1 cellular context compared by ENCODE assay signal in the genomic region with DNA sequence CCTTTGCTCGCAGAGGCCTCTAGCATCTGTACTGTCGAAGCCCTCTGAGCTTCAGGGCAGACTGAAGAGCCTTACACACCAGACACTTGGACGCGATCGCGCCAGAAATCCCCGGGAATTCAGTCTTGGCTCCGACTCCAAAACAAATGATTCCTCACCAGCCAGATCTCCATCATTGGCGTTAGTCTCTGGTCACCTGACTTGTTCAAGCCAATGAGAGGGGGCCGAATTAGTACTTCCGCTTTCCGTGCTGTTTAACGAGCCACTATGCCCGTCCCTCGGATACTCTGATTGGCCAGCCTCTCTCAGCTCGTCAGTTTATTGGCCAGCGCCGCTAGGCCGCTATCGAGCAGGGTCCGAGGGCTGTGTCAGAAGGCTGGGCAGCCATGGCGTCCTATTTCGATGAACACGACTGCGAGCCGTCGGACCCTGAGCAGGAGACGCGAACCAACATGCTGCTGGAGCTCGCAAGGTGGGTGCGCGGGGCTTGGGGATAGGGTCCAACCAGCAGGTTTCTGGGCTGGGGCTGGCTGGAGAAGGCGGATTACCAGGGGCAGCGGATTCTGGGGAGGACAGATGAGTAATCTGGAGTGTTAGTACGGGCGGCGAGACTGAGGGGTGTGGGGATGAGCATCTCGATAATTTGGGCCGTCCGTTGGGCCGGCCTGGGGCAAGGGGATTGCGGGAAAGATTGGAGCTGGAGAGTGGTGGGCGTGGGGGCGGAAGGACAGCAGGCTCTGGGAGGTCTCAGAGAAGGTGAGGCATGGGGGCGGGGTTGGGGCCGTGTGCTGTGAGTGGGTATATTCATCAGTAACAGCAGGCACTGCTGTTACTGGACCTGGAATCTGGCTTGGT.
TF ChIP-seq lines count a peak whose summit lies in the region.

A gene with protein sequence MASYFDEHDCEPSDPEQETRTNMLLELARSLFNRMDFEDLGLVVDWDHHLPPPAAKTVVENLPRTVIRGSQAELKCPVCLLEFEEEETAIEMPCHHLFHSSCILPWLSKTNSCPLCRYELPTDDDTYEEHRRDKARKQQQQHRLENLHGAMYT (plus strand): TSS at position 368 of the 855 bp plus-strand sequence. CDS start 19 bp downstream, at position 387.

TF ChIP-seq in GM12878, 131 proteins besides CTCF, POLR2A, EP300 and RAD21 (continued from another document and continues in another):
- TF ChIP-seq, protein P1, sequence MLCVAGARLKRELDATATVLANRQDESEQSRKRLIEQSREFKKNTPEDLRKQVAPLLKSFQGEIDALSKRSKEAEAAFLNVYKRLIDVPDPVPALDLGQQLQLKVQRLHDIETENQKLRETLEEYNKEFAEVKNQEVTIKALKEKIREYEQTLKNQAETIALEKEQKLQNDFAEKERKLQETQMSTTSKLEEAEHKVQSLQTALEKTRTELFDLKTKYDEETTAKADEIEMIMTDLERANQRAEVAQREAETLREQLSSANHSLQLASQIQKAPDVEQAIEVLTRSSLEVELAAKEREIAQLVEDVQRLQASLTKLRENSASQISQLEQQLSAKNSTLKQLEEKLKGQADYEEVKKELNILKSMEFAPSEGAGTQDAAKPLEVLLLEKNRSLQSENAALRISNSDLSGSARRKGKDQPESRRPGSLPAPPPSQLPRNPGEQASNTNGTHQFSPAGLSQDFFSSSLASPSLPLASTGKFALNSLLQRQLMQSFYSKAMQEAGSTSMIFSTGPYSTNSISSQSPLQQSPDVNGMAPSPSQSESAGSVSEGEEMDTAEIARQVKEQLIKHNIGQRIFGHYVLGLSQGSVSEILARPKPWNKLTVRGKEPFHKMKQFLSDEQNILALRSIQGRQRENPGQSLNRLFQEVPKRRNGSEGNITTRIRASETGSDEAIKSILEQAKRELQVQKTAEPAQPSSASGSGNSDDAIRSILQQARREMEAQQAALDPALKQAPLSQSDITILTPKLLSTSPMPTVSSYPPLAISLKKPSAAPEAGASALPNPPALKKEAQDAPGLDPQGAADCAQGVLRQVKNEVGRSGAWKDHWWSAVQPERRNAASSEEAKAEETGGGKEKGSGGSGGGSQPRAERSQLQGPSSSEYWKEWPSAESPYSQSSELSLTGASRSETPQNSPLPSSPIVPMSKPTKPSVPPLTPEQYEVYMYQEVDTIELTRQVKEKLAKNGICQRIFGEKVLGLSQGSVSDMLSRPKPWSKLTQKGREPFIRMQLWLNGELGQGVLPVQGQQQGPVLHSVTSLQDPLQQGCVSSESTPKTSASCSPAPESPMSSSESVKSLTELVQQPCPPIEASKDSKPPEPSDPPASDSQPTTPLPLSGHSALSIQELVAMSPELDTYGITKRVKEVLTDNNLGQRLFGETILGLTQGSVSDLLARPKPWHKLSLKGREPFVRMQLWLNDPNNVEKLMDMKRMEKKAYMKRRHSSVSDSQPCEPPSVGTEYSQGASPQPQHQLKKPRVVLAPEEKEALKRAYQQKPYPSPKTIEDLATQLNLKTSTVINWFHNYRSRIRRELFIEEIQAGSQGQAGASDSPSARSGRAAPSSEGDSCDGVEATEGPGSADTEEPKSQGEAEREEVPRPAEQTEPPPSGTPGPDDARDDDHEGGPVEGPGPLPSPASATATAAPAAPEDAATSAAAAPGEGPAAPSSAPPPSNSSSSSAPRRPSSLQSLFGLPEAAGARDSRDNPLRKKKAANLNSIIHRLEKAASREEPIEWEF (IDR thresholded peaks at IDR 0.05; ENCODE audit: insufficient replicate concordance, low read depth, low read length): no peak
- TF ChIP-seq ESRRA (IDR thresholded peaks at IDR 0.05; ENCODE audit: low read length) (no peak), MTA2 (IDR thresholded peaks at IDR 0.05; ENCODE audit: low read depth) (no peak), RELA (IDR thresholded peaks at IDR 0.05; ENCODE audit: borderline replicate concordance, partially characterized antibody) (peak; percentile 32), ZNF207 (IDR thresholded peaks at IDR 0.05; ENCODE audit: borderline replicate concordance) (no peak), WRNIP1 (IDR thresholded peaks at IDR 0.05; ENCODE audit: borderline replicate concordance, low read depth, low read length) (no peak), RBBP5 (conservative IDR thresholded peaks at IDR 0.05) (no peak), EZH2 (IDR thresholded peaks at IDR 0.05; ENCODE audit: borderline replicate concordance, control insufficient read depth, low read depth, low read length) (no peak), POLR2AphosphoS5 (IDR thresholded peaks at IDR 0.05; ENCODE audit: low read length) (peak; percentile 94), SMAD1 (IDR thresholded peaks at IDR 0.05; ENCODE audit: low read depth, partially characterized antibody) (no peak), ZNF24 (IDR thresholded peaks at IDR 0.05) (no peak), ATF7 (IDR thresholded peaks at IDR 0.05; ENCODE audit: low read depth) (no peak; the same call in 1 of the 2 replicates), PRDM15 (CRISPR knock-in tag; IDR thresholded peaks at IDR 0.05) (no peak), NFIC (IDR thresholded peaks at IDR 0.05; ENCODE audit: low read depth, low read length) (no peak), SMAD5 (IDR thresholded peaks at IDR 0.05; ENCODE audit: low read depth) (0 out of 2 replicates have a peak, but pooled peaks have one; percentile 48), POU2F2 (IDR thresholded peaks at IDR 0.05; ENCODE audit: borderline replicate concordance, low read depth, low read length) (no peak; the same call in 2 of the 3 replicates), SIN3A (IDR thresholded peaks at IDR 0.05; ENCODE audit: low read depth, low read length) (peak; percentile 82), TCF3 (IDR thresholded peaks at IDR 0.05; ENCODE audit: borderline replicate concordance, insufficient read depth, low read depth, low read length) (no peak), PML (IDR thresholded peaks at IDR 0.05; ENCODE audit: low read length) (peak; percentile 88), SP1 (IDR thresholded peaks at IDR 0.05; ENCODE audit: low read depth, low read length) (peak; percentile 95), TARDBP (IDR thresholded peaks at IDR 0.05; ENCODE audit: borderline replicate concordance) (no peak), FOXM1 (IDR thresholded peaks at IDR 0.05; ENCODE audit: low read depth, low read length) (no peak), HCFC1 (IDR thresholded peaks at IDR 0.05; ENCODE audit: low read length) (peak; percentile 28; the same call in 1 of the 2 replicates), CEBPB (IDR thresholded peaks at IDR 0.05; ENCODE audit: borderline replicate concordance in 1 of 2, low read depth in 2 of 2, low read length in 2 of 2) (no peak), STAT1 (conservative IDR thresholded peaks at IDR 0.05) (no peak), ZZZ3 (IDR thresholded peaks at IDR 0.05; ENCODE audit: control insufficient read depth, insufficient read length, low read depth) (no peak), MXI1 (IDR thresholded peaks at IDR 0.05; ENCODE audit: low read depth, low read length) (peak; percentile 15; the same call in 1 of the 2 replicates)
- TF ChIP-seq, protein P2, sequence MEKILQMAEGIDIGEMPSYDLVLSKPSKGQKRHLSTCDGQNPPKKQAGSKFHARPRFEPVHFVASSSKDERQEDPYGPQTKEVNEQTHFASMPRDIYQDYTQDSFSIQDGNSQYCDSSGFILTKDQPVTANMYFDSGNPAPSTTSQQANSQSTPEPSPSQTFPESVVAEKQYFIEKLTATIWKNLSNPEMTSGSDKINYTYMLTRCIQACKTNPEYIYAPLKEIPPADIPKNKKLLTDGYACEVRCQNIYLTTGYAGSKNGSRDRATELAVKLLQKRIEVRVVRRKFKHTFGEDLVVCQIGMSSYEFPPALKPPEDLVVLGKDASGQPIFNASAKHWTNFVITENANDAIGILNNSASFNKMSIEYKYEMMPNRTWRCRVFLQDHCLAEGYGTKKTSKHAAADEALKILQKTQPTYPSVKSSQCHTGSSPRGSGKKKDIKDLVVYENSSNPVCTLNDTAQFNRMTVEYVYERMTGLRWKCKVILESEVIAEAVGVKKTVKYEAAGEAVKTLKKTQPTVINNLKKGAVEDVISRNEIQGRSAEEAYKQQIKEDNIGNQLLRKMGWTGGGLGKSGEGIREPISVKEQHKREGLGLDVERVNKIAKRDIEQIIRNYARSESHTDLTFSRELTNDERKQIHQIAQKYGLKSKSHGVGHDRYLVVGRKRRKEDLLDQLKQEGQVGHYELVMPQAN (conservative IDR thresholded peaks at IDR 0.05): peak; percentile 72
- TF ChIP-seq, protein P3, sequence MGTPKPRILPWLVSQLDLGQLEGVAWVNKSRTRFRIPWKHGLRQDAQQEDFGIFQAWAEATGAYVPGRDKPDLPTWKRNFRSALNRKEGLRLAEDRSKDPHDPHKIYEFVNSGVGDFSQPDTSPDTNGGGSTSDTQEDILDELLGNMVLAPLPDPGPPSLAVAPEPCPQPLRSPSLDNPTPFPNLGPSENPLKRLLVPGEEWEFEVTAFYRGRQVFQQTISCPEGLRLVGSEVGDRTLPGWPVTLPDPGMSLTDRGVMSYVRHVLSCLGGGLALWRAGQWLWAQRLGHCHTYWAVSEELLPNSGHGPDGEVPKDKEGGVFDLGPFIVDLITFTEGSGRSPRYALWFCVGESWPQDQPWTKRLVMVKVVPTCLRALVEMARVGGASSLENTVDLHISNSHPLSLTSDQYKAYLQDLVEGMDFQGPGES (IDR thresholded peaks at IDR 0.05): peak; percentile 74
- TF ChIP-seq, protein P4, sequence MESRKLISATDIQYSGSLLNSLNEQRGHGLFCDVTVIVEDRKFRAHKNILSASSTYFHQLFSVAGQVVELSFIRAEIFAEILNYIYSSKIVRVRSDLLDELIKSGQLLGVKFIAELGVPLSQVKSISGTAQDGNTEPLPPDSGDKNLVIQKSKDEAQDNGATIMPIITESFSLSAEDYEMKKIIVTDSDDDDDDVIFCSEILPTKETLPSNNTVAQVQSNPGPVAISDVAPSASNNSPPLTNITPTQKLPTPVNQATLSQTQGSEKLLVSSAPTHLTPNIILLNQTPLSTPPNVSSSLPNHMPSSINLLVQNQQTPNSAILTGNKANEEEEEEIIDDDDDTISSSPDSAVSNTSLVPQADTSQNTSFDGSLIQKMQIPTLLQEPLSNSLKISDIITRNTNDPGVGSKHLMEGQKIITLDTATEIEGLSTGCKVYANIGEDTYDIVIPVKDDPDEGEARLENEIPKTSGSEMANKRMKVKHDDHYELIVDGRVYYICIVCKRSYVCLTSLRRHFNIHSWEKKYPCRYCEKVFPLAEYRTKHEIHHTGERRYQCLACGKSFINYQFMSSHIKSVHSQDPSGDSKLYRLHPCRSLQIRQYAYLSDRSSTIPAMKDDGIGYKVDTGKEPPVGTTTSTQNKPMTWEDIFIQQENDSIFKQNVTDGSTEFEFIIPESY (IDR thresholded peaks at IDR 0.05): no peak
- TF ChIP-seq, protein P5, sequence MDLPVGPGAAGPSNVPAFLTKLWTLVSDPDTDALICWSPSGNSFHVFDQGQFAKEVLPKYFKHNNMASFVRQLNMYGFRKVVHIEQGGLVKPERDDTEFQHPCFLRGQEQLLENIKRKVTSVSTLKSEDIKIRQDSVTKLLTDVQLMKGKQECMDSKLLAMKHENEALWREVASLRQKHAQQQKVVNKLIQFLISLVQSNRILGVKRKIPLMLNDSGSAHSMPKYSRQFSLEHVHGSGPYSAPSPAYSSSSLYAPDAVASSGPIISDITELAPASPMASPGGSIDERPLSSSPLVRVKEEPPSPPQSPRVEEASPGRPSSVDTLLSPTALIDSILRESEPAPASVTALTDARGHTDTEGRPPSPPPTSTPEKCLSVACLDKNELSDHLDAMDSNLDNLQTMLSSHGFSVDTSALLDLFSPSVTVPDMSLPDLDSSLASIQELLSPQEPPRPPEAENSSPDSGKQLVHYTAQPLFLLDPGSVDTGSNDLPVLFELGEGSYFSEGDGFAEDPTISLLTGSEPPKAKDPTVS (IDR thresholded peaks at IDR 0.05; ENCODE audit: low read depth, low read length): no peak
- TF ChIP-seq, protein P6, sequence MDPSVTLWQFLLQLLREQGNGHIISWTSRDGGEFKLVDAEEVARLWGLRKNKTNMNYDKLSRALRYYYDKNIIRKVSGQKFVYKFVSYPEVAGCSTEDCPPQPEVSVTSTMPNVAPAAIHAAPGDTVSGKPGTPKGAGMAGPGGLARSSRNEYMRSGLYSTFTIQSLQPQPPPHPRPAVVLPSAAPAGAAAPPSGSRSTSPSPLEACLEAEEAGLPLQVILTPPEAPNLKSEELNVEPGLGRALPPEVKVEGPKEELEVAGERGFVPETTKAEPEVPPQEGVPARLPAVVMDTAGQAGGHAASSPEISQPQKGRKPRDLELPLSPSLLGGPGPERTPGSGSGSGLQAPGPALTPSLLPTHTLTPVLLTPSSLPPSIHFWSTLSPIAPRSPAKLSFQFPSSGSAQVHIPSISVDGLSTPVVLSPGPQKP (IDR thresholded peaks at IDR 0.05; ENCODE audit: low read depth, low read length): peak; percentile 63
